ENCODE assay signal across 9 cellular contexts in the genomic region with DNA sequence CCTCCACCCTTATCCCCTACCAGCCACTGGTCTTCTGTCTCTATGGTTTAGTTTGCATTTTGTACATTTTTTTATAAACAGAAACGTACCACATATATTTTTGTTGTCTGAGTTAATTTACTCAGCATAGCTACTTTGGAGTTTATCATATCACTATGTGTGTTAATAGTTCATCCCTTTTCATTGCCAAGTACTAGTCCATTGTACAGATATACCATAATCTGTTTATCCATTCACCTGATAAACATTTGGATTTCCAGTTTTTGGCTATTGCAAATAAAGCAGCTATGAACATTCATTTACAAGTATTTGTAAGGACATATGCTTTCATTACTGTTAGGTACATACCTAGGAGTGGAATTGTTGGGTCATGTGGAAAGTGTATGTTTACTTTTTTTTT.
"Had no signal": no experiment of that assay in that cellular context is flagged by ENCODE, and none has a peak within 500 bp of the region (broad histone marks: within the 10 kb centered on the region; RNA-seq: fewer than 3 reads in every experiment).

No MANE protein-coding gene starts in this region.

- H3K27ac ChIP-seq: HL-60 had no signal

- H3K4me2 ChIP-seq: GM23338 had no signal

- H3K4me3 ChIP-seq: GM23338 had no signal

- H2AFZ ChIP-seq: GM23338 had no signal

- FAIRE-seq: H1, H54, HepG2 had no signal

- DNase-seq: H9, HCEC 1CT, HFFc6, KG1 had no signal

- ATAC-seq: GM23338, HepG2 had no signal
